ENCODE assay signal across 31 cellular contexts in the genomic region with DNA sequence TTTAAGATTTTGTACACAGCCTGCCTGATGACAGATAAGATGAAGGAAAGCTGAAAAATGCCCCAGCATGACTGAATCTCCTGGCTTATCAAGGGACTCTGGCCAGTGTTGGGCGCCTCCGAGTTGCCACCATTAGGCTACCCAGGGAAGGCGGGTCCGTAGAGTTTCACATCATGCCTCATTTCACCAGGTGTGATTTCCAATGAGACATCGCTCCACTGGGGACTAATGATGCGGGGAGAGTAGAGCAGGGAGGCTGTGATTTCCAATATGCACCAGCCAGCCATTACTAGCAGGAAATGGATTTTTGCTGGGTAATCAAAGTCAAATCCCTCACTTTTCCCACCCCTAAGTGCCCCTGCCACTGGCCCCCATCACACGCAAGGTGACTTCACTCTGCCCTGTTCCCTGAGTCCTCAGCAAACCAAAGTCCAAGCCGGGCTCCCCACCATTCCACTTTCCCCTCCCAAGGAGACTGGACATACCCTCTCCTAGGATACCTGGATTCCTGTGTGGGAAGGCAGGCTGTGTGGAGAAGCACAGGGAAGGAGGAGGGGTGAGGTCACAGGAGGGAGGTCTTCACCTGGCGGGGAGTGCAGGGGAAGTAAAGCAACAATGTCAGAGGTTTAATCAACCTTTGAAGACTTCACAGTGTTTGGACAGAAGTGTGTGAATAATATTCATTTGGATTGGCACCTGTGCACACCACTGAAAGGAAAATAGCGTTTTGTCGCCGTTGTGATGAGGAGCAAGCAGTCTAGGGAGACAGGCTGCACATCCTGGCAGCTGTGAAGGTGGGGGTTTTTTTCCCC.
"Had no signal": no experiment of that assay in that cellular context is flagged by ENCODE, and none has a peak within 500 bp of the region (broad histone marks: within the 10 kb centered on the region; RNA-seq: fewer than 3 reads in every experiment).

No MANE protein-coding gene starts in this region.

- H3K27ac ChIP-seq: brain microvascular endothelial cell, SJCRH30, SK-N-MC, WERI-Rb-1 had no signal

- H3K4me3 Mint-ChIP-seq: activated CD8-positive, alpha-beta T cell treated with anti-CD3 and anti-CD28 coated beads for 36 hours; activated naive CD8-positive, alpha-beta T cell treated with anti-CD3 and anti-CD28 coated beads for 36 hours; activated T-cell treated with anti-CD3 and anti-CD28 coated beads, Interleukin-2, amount 50 U/mL, for 72 hours; activated T-helper 17 cell treated with anti-CD3 and anti-CD28 coated beads, Interleukin-2, amount 50 U/mL, for 72 hours had no signal

- H3K27me3 Mint-ChIP-seq: activated CD8-positive, alpha-beta T cell treated with anti-CD3 and anti-CD28 coated beads for 36 hours; activated naive CD8-positive, alpha-beta T cell treated with anti-CD3 and anti-CD28 coated beads for 36 hours had no signal

- ATAC-seq: activated CD8-positive, alpha-beta T cell treated with anti-CD3 and anti-CD28 coated beads for 36 hours; activated T-cell treated with anti-CD3 and anti-CD28 coated beads, Interleukin-2, amount 50 U/mL, for 72 hours; activated T-helper 17 cell treated with anti-CD3 and anti-CD28 coated beads, Interleukin-2, amount 50 U/mL, for 72 hours; Panc1 had no signal

- H3K27ac Mint-ChIP-seq: activated CD8-positive, alpha-beta T cell treated with anti-CD3 and anti-CD28 coated beads for 36 hours; activated naive CD8-positive, alpha-beta T cell treated with anti-CD3 and anti-CD28 coated beads for 36 hours; activated T-cell treated with anti-CD3 and anti-CD28 coated beads, Interleukin-2, amount 50 U/mL, for 72 hours; activated T-helper 17 cell treated with anti-CD3 and anti-CD28 coated beads, Interleukin-2, amount 50 U/mL, for 72 hours had no signal

- H3K9me3 Mint-ChIP-seq: activated CD8-positive, alpha-beta T cell treated with anti-CD3 and anti-CD28 coated beads for 36 hours; activated naive CD8-positive, alpha-beta T cell treated with anti-CD3 and anti-CD28 coated beads for 36 hours had no signal

- H3K9me3 ChIP-seq: SJCRH30 had no signal

- DNase-seq: activated CD4-positive, alpha-beta T cell treated with anti-CD3 and anti-CD28 coated beads for 1 hour; activated CD4-positive, alpha-beta T cell treated with anti-CD3 and anti-CD28 coated beads for 48 hours; activated CD4-positive, CD25-positive, alpha-beta regulatory T cell; activated CD8-positive, alpha-beta T cell treated with anti-CD3 and anti-CD28 coated beads for 36 hours; activated effector memory CD4-positive, alpha-beta T cell treated with anti-CD3 and anti-CD28 coated beads, Interleukin-2, amount 50 U/mL, for 16 hours; activated naive CD4-positive, alpha-beta T cell; activated naive CD4-positive, alpha-beta T cell treated with anti-CD3 and anti-CD28 coated beads, Interleukin-2, amount 50 U/mL, for 16 hours; activated naive CD8-positive, alpha-beta T cell treated with anti-CD3 and anti-CD28 coated beads for 36 hours; activated T-cell treated with anti-CD3 and anti-CD28 coated beads, Interleukin-2, amount 50 U/mL, for 1 hour; activated T-cell treated with anti-CD3 and anti-CD28 coated beads, Interleukin-2, amount 50 U/mL, for 72 hours; amniotic stem cell; aorta; brain microvascular endothelial cell; Karpas-422; NCI-H1105; NCI-H1417 treated with DMSO at 0.1 percent for 48 hours; NCI-H187 treated with DMSO at 0.1 percent for 48 hours; NCI-H2081; NCI-H2171 treated with DMSO at 0.1 percent for 48 hours; NCI-H2227 treated with DMSO at 0.1 percent for 48 hours; NCI-H446; NCI-H510A treated with DMSO at 0.1 percent for 48 hours; NCI-H526 treated with DMSO at 0.1 percent for 48 hours; NCI-H774; SHP77; SJCRH30; T1000; WERI-Rb-1 had no signal

- H3K36me3 ChIP-seq: brain microvascular endothelial cell, SJCRH30, WERI-Rb-1 had no signal

- H3K27me3 ChIP-seq: brain microvascular endothelial cell, SJCRH30 had no signal

- H3K4me3 ChIP-seq: SJCRH30, SK-N-MC had no signal

- H3K36me3 Mint-ChIP-seq: activated naive CD8-positive, alpha-beta T cell treated with anti-CD3 and anti-CD28 coated beads for 36 hours had no signal

- H3K4me1 Mint-ChIP-seq: activated naive CD8-positive, alpha-beta T cell treated with anti-CD3 and anti-CD28 coated beads for 36 hours; activated T-helper 17 cell treated with anti-CD3 and anti-CD28 coated beads, Interleukin-2, amount 50 U/mL, for 72 hours had no signal

- H3K4me1 ChIP-seq: SJCRH30 had no signal
